ENCODE assay signal across 1 cellular context in the genomic region with DNA sequence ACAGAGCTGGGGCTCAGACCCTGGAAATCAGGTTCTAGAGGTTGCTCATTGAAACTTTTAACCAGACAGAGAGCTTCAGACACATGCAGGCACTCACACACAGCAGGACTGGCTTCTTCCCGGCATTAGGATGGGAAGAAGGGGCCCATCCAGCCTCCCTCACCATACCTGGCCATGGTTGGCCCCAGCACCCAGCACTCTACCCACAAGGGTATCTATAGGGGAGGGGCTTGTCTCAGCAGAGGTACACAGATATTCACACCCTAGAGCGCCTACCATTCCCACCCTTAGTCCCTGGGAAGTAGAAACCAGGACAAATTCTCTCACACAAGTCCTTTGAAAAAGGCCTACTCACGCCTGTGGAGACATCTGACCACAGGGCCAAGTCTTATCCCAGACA.
TF ChIP-seq lines count a peak whose summit lies in the region.

No MANE protein-coding gene starts in this region.

TF ChIP-seq in endothelial cell of umbilical vein, 7 proteins besides CTCF, POLR2A, EP300 and RAD21:
- no peak for TF ChIP-seq JUN (IDR thresholded peaks at IDR 0.05; ENCODE audit: borderline replicate concordance, insufficient read depth, insufficient read length, low read depth)
- no peak for TF ChIP-seq EZH2 (IDR thresholded peaks at IDR 0.05; ENCODE audit: borderline replicate concordance, low read depth, low read length, severe bottlenecking)
- TF ChIP-seq POLR2AphosphoS5 (IDR thresholded peaks at IDR 0.05; ENCODE audit: insufficient read depth, low read depth, low read length) = no peak
- no peak for TF ChIP-seq FOS (IDR thresholded peaks at IDR 0.05; ENCODE audit: borderline replicate concordance, insufficient read depth, low read length)
- no peak for TF ChIP-seq GATA2 (IDR thresholded peaks at IDR 0.05; ENCODE audit: insufficient read depth, insufficient read length, low read depth, low read length)
- TF ChIP-seq, protein P1, sequence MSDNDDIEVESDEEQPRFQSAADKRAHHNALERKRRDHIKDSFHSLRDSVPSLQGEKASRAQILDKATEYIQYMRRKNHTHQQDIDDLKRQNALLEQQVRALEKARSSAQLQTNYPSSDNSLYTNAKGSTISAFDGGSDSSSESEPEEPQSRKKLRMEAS (IDR thresholded peaks at IDR 0.05; ENCODE audit: insufficient read depth, insufficient read length) = no peak
- TF ChIP-seq MYC (IDR thresholded peaks at IDR 0.05; ENCODE audit: low read depth, low read length) = no peak
